ENCODE assay signal across 16 cellular contexts in the genomic region with DNA sequence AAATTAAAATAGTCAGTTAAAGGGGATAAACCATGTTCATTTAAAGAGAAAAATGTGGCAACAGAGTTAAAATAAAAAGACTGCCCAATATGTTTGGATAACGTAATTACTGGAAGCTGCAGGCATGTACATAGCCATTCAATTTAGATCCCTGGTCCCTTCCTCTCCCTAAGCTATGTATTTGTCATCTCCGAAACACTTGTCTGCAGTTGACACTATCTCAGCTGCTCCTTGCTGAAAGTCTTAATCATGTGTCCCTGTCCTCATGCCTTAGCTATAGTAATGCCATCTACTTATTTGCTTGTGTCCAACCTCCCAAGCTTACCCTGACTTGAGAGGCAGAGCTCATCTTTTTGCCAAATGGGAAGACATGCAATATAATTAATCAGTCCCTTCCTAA.
"Had no signal": no experiment of that assay in that cellular context is flagged by ENCODE, and none has a peak within 500 bp of the region (broad histone marks: within the 10 kb centered on the region; RNA-seq: fewer than 3 reads in every experiment).

No MANE protein-coding gene starts in this region.

- H3K36me3 ChIP-seq: pancreas had no signal

- H3K27me3 ChIP-seq: pancreas had no signal

- H3K4me3 ChIP-seq: lung, pancreas, skin epidermis had no signal

- H3K9me3 ChIP-seq: pancreas had no signal

- H3K36me3 Mint-ChIP-seq: activated naive CD8-positive, alpha-beta T cell treated with anti-CD3 and anti-CD28 coated beads for 36 hours; natural killer cell treated with Interleukin-12 subunit alpha and Interleukin-12 subunit beta and Interleukin-15 and Interleukin-18, amount 100 ng/mL, for 72 hours had no signal

- H3K4me1 Mint-ChIP-seq: activated CD4-positive, alpha-beta T cell treated with anti-CD3 and anti-CD28 coated beads for 36 hours; activated naive CD8-positive, alpha-beta T cell treated with anti-CD3 and anti-CD28 coated beads for 36 hours; T-cell had no signal

- H3K9me3 Mint-ChIP-seq: activated CD8-positive, alpha-beta T cell treated with anti-CD3 and anti-CD28 coated beads for 36 hours; activated naive CD8-positive, alpha-beta T cell treated with anti-CD3 and anti-CD28 coated beads for 36 hours had no signal

- H3K27me3 Mint-ChIP-seq: activated CD4-positive, alpha-beta T cell treated with anti-CD3 and anti-CD28 coated beads for 36 hours; activated CD8-positive, alpha-beta T cell treated with anti-CD3 and anti-CD28 coated beads for 36 hours; activated naive CD8-positive, alpha-beta T cell treated with anti-CD3 and anti-CD28 coated beads for 36 hours had no signal

- DNase-seq: activated CD4-positive, alpha-beta T cell treated with anti-CD3 and anti-CD28 coated beads for 36 hours; activated CD8-positive, alpha-beta memory T cell treated with anti-CD3 and anti-CD28 coated beads, Interleukin-2, amount 50 U/mL, for 4 hours; activated CD8-positive, alpha-beta T cell treated with anti-CD3 and anti-CD28 coated beads for 36 hours; activated gamma-delta T cell treated with Interleukin-2 at 50 U/mL for 16 hours; activated naive CD8-positive, alpha-beta T cell treated with anti-CD3 and anti-CD28 coated beads for 36 hours; activated T-cell treated with anti-CD3 and anti-CD28 coated beads, Interleukin-2, amount 50 U/mL, for 72 hours; anterior cingulate cortex; cortex of kidney; effector memory CD4-positive, alpha-beta T cell; pancreas; T-cell; T1000; trophoblast cell had no signal

- H3K4me3 Mint-ChIP-seq: activated CD4-positive, alpha-beta T cell treated with anti-CD3 and anti-CD28 coated beads for 36 hours; activated CD8-positive, alpha-beta T cell treated with anti-CD3 and anti-CD28 coated beads for 36 hours; activated naive CD8-positive, alpha-beta T cell treated with anti-CD3 and anti-CD28 coated beads for 36 hours; activated T-cell treated with anti-CD3 and anti-CD28 coated beads, Interleukin-2, amount 50 U/mL, for 72 hours; natural killer cell treated with Interleukin-12 subunit alpha and Interleukin-12 subunit beta and Interleukin-15 and Interleukin-18, amount 100 ng/mL, for 72 hours; T-cell had no signal

- ATAC-seq: activated CD4-positive, alpha-beta T cell treated with anti-CD3 and anti-CD28 coated beads for 36 hours; activated CD8-positive, alpha-beta T cell treated with anti-CD3 and anti-CD28 coated beads for 36 hours; activated T-cell treated with anti-CD3 and anti-CD28 coated beads, Interleukin-2, amount 50 U/mL, for 72 hours; natural killer cell treated with Interleukin-12 subunit alpha and Interleukin-12 subunit beta and Interleukin-15 and Interleukin-18, amount 100 ng/mL, for 72 hours; T-cell had no signal

- H3K27ac Mint-ChIP-seq: activated CD4-positive, alpha-beta T cell treated with anti-CD3 and anti-CD28 coated beads for 36 hours; activated CD8-positive, alpha-beta T cell treated with anti-CD3 and anti-CD28 coated beads for 36 hours; activated naive CD8-positive, alpha-beta T cell treated with anti-CD3 and anti-CD28 coated beads for 36 hours; activated T-cell treated with anti-CD3 and anti-CD28 coated beads, Interleukin-2, amount 50 U/mL, for 72 hours; natural killer cell treated with Interleukin-12 subunit alpha and Interleukin-12 subunit beta and Interleukin-15 and Interleukin-18, amount 100 ng/mL, for 72 hours; T-cell had no signal
